20 cellular contexts compared by ENCODE assay signal in the genomic region with DNA sequence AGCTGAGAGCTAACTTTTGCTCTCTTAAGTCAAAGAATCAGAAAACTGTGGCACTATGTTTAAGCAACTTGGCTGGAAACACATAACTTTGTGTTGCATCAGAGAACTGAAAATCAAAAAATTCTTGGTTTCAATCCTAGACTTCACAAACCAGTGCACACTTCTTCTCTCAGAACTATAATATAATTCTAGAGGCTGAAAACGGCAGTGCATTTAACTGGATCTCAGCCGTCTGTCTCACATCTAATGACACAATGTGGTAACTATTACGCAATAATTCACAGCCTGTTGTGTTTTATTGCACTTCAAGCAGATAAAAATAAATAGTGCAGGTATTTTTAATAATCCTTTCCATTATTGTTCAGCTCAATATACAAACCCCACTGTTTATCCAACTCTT.
DNase-seq lines count a peak whose midpoint lies in the region; ATAC-seq, FAIRE-seq and TF ChIP-seq lines count a peak whose summit lies in the region.
"Had no signal": no experiment of that assay in that cellular context is flagged by ENCODE, and none has a peak within 500 bp of the region (broad histone marks: within the 10 kb centered on the region; RNA-seq: fewer than 3 reads in every experiment).

No MANE protein-coding gene starts in this region.

- H2BK5ac ChIP-seq in mesenchymal stem cell (ENCODE audit: low read depth, low read length, poor library complexity, severe bottlenecking), result no peak overlapping the region

- no peak overlapping the region for H3K27ac ChIP-seq in mesenchymal stem cell (ENCODE audit: low read length, poor library complexity, severe bottlenecking)
- no peak overlapping the region for H3K27ac ChIP-seq in neural progenitor cell
- H3K27ac ChIP-seq: C4-2B, gastrocnemius medialis, pancreas had no signal

- H3K4ac ChIP-seq in mesenchymal stem cell (ENCODE audit: low read depth in 1 of 2, low read length in 2 of 2), result no peak overlapping the region

- no peak overlapping the region for H2BK15ac ChIP-seq in mesenchymal stem cell (ENCODE audit: low read depth, poor library complexity, severe bottlenecking)

- no peaks in the 10 kb centered on the region for H3K36me3 ChIP-seq in bronchial epithelial cell (ENCODE audit: control insufficient read depth, insufficient read depth, low read length)
- H3K36me3 ChIP-seq in mesenchymal stem cell (ENCODE audit: control insufficient read depth in 1 of 2, insufficient read depth in 2 of 2, low read depth in 1 of 2, low read length in 2 of 2), result no peaks in the 10 kb centered on the region
- H3K36me3 ChIP-seq in neural progenitor cell, result no peaks in the 10 kb centered on the region
- H3K36me3 ChIP-seq: gastrocnemius medialis, pancreas had no signal

- H3K14ac ChIP-seq in mesenchymal stem cell (ENCODE audit: low read length in 2 of 2), result no peak overlapping the region

- H4K8ac ChIP-seq in mesenchymal stem cell (ENCODE audit: low read length), result no peak overlapping the region

- H2AK5ac ChIP-seq in mesenchymal stem cell (ENCODE audit: low read length, severe bottlenecking), result no peak overlapping the region

- no peak overlapping the region for H3K4me3 Mint-ChIP-seq in neural progenitor cell
- H3K4me3 Mint-ChIP-seq: activated CD8-positive, alpha-beta T cell treated with anti-CD3 and anti-CD28 coated beads, Interleukin-2, amount 10 ng/mL, durations not matched to agents 7 days and 5 days; immature natural killer cell had no signal

- no peaks in the 10 kb centered on the region for H3K9me3 ChIP-seq in mesenchymal stem cell (ENCODE audit: control insufficient read depth, low read length)
- no peaks in the 10 kb centered on the region for H3K9me3 ChIP-seq in neural progenitor cell (ENCODE audit: low read depth)
- H3K9me3 ChIP-seq: gastrocnemius medialis, pancreas had no signal

- no peaks in the 10 kb centered on the region for H3K27me3 Mint-ChIP-seq in neural progenitor cell (ENCODE audit: insufficient read depth, low read depth)

- 57% methylated on average over 1 of the region's 3 CpGs for WGBS in mesenchymal stem cell

- no peak overlapping the region for H2AFZ ChIP-seq in mesenchymal stem cell (ENCODE audit: low read depth, low read length)
- no peak overlapping the region for H2AFZ ChIP-seq in neural progenitor cell (replicated peaks)

- H4K91ac ChIP-seq in mesenchymal stem cell (ENCODE audit: low read length), result no peak overlapping the region

- H3K36me3 Mint-ChIP-seq in neural progenitor cell, result no peaks in the 10 kb centered on the region
- H3K36me3 Mint-ChIP-seq: immature natural killer cell had no signal

- no peak for DNase-seq in GM19239 (ENCODE audit: insufficient read length, low spot score)
- peak; percentile 47 for DNase-seq in LHCN-M2 (ENCODE audit: low read depth)
- peak; percentile 29 for DNase-seq in bronchial epithelial cell (ENCODE audit: low read depth)
- DNase-seq in mesenchymal stem cell, result peak; percentile 42
- DNase-seq in neural progenitor cell (ENCODE audit: low spot score), result no peak
- no peak for DNase-seq in activated naive CD4-positive, alpha-beta T cell treated with anti-CD3 and anti-CD28 coated beads, Interleukin-2, amount 50 U/mL, for 16 hours
- DNase-seq in GM12892 (ENCODE audit: insufficient read length), result no peak
- DNase-seq: activated CD8-positive, alpha-beta T cell treated with anti-CD3 and anti-CD28 coated beads, Interleukin-2, amount 10 ng/mL, durations not matched to agents 7 days and 5 days; activated effector memory CD4-positive, alpha-beta T cell treated with Interleukin-2 at 50 U/mL for 16 hours; EL; gastrocnemius medialis; immature natural killer cell; NCI-H1694; NCI-H526; pancreas; SHP77 treated with DMSO at 0.1 percent for 48 hours; stimulated activated CD4-positive, alpha-beta T cell treated with anti-CD3 and anti-CD28 coated beads, Interleukin-15, amount 100 ng/mL, for 24 hours had no signal

- H3K4me3 ChIP-seq in bronchial epithelial cell (ENCODE audit: low read depth, low read length) (no peak overlapping the region), mesenchymal stem cell (ENCODE audit: insufficient read depth in 1 of 2, low read depth in 1 of 2, low read length in 2 of 2) (no peak overlapping the region), neural progenitor cell (no peak overlapping the region)
- H3K4me3 ChIP-seq: gastrocnemius medialis, pancreas had no signal

- no peak for TF ChIP-seq POLR2A in GM12892 (IDR thresholded peaks at IDR 0.05; ENCODE audit: low read depth, low read length)

- no peaks in the 10 kb centered on the region for H3K79me2 ChIP-seq in neural progenitor cell (ENCODE audit: low read depth)

- no peak overlapping the region for H2BK12ac ChIP-seq in mesenchymal stem cell (ENCODE audit: low read length in 2 of 2)

- no peaks in the 10 kb centered on the region for H3K4me1 Mint-ChIP-seq in neural progenitor cell
- H3K4me1 Mint-ChIP-seq: immature natural killer cell had no signal

- H3K23ac ChIP-seq in mesenchymal stem cell (ENCODE audit: low read length in 2 of 2), result no peak overlapping the region

- ATAC-seq in HG02588 (IDR thresholded peaks at IDR 0.05; ENCODE audit: unreplicated experiment), result no peak
- ATAC-seq: activated CD8-positive, alpha-beta T cell treated with anti-CD3 and anti-CD28 coated beads, Interleukin-2, amount 10 ng/mL, durations not matched to agents 7 days and 5 days had no signal

- TF ChIP-seq CTCF in bronchial epithelial cell (IDR thresholded peaks at IDR 0.05; ENCODE audit: insufficient read depth, low read length, severe bottlenecking) (no peak), neural progenitor cell (IDR thresholded peaks at IDR 0.05) (no peak)

- no peaks in the 10 kb centered on the region for H4K20me1 ChIP-seq in neural progenitor cell (ENCODE audit: low read depth)

- no peak overlapping the region for H3K4me2 ChIP-seq in mesenchymal stem cell (ENCODE audit: low read length, poor library complexity, severe bottlenecking)
- H3K4me2 ChIP-seq in neural progenitor cell, result no peak overlapping the region

- no peaks in the 10 kb centered on the region for H3F3A ChIP-seq in neural progenitor cell (ENCODE audit: low read depth)

- no peak overlapping the region for H3K27ac Mint-ChIP-seq in neural progenitor cell
- H3K27ac Mint-ChIP-seq: activated CD8-positive, alpha-beta T cell treated with anti-CD3 and anti-CD28 coated beads, Interleukin-2, amount 10 ng/mL, durations not matched to agents 7 days and 5 days; immature natural killer cell had no signal

- no peaks in the 10 kb centered on the region for H3K4me1 ChIP-seq in mesenchymal stem cell (ENCODE audit: control insufficient read depth, insufficient read depth, low read depth, low read length)
- no peaks in the 10 kb centered on the region for H3K4me1 ChIP-seq in neural progenitor cell
- H3K4me1 ChIP-seq: gastrocnemius medialis, pancreas had no signal

- H2BK120ac ChIP-seq in mesenchymal stem cell (ENCODE audit: low read depth, low read length), result no peak overlapping the region

- H3K9ac ChIP-seq in mesenchymal stem cell (ENCODE audit: low read length), result no peak overlapping the region
- H3K9ac ChIP-seq in neural progenitor cell, result no peak overlapping the region

- peaks cover 6% of the 10 kb centered on the region for H3K9me3 Mint-ChIP-seq in neural progenitor cell

- FAIRE-seq in GM19239 (lab: Jason Lieb, UNC) (peak; percentile 51), bronchial epithelial cell (lab: Jason Lieb, UNC) (no peak), GM12892 (lab: Jason Lieb, UNC) (no peak)
- FAIRE-seq: pancreas, TTC549 had no signal

- H3K79me1 ChIP-seq in mesenchymal stem cell (replicated peaks; ENCODE audit: low read length, poor library complexity, severe bottlenecking), result no peaks in the 10 kb centered on the region

- H3K27me3 ChIP-seq in bronchial epithelial cell (ENCODE audit: control insufficient read depth, insufficient read depth, low read length), result no peaks in the 10 kb centered on the region
- H3K27me3 ChIP-seq in mesenchymal stem cell (ENCODE audit: control insufficient read depth in 1 of 2, insufficient read depth in 1 of 2, low read length in 2 of 2), result no peaks in the 10 kb centered on the region
- H3K27me3 ChIP-seq in neural progenitor cell, result no peaks in the 10 kb centered on the region
- H3K27me3 ChIP-seq: gastrocnemius medialis, pancreas had no signal

- H3K18ac ChIP-seq in mesenchymal stem cell (ENCODE audit: low read depth in 1 of 2, low read length in 2 of 2), result no peak overlapping the region

Comparison
In these comparisons a context has a peak if more than half of its experiments do, and no peak if none do; other contexts are left out.
1. DNase-seq: peak in LHCN-M2 (single experiment), bronchial epithelial cell (single experiment) and mesenchymal stem cell (single experiment); none in GM19239 (single experiment), neural progenitor cell (single experiment), activated naive CD4-positive, alpha-beta T cell treated with anti-CD3 and anti-CD28 coated beads, Interleukin-2, amount 50 U/mL, for 16 hours (single experiment) and GM12892 (single experiment).